ENCODE assay signal across 8 cellular contexts in the genomic region with DNA sequence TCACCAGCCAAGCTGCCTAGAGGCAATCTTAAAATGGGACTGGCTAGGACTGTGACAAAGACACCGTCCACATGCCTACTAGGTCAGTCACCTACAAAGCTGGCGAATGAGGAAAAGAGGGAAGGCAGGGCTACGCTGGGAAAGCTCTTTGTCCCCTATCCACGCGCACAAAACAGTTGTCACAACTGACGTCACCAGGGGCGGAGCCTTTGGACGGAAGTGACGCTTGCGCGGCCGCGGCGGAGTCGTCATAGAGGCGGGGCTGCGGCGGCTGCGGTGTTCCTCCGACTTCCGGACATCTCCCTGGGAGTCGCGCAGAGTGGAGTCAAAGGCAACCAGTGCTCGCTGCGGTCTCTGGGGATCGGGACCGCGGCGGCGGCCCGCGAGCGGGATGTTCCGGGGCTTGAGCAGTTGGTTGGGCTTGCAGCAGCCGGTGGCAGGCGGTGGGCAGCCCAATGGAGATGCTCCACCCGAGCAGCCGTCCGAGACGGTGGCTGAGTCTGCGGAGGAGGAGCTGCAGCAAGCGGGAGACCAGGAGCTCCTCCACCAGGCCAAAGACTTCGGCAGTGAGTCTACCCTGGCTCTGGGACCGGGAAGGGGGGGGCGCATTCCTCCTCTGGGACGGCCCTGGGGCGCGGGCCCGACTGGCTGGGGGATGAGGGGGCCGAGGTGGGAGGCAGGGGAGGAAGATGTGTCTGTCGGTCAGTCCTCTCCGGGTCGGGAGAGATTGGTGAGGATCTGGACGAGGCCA. TPM values are rescaled to one million over a fixed set of nuclear protein-coding genes. Genes with fewer than 3 reads are reported as not detected.
DNase-seq lines count a peak whose midpoint lies in the region; ATAC-seq and TF ChIP-seq lines count a peak whose summit lies in the region.

A gene with protein sequence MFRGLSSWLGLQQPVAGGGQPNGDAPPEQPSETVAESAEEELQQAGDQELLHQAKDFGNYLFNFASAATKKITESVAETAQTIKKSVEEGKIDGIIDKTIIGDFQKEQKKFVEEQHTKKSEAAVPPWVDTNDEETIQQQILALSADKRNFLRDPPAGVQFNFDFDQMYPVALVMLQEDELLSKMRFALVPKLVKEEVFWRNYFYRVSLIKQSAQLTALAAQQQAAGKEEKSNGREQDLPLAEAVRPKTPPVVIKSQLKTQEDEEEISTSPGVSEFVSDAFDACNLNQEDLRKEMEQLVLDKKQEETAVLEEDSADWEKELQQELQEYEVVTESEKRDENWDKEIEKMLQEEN (plus strand): TSS at position 279 of the 751 bp plus-strand sequence. CDS start 113 bp downstream, at position 392.

- H3K36me3 ChIP-seq in heart right ventricle (peaks cover 0 to 7% (median 0%) of the 10 kb centered on the region in 9 donors), upper lobe of left lung (peaks cover 0 to 6% (median 0%) of the 10 kb centered on the region in 4 donors)

- H3K4me3 ChIP-seq in heart right ventricle, result peak within 1 kb of the TSS; percentile 38 to 84 (median 73)
- peak within 1 kb of the TSS; percentile 45 to 70 (median 66) for H3K4me3 ChIP-seq in upper lobe of left lung

- in situ Hi-C loops in GM13976 (cut with MboI; ENCODE audit: low sequenced_read_pairs, unreplicated experiment), result no loop called here

- H3K27me3 ChIP-seq in heart right ventricle, result peaks cover 0 to 12% (median 0%) of the 10 kb centered on the region in 7 donors
- H3K27me3 ChIP-seq in upper lobe of left lung, result no peaks in the 10 kb centered on the region

- H3K4me1 ChIP-seq in heart right ventricle (peaks cover 0 to 32% (median 5%) of the 10 kb centered on the region in 9 donors), upper lobe of left lung (peaks cover 5 to 34% (median 13%) of the 10 kb centered on the region in 4 donors)

- WGBS in heart right ventricle, 2 donors, result 0% methylated on average over 42 to 54 of the region's 54 CpGs
- WGBS in upper lobe of left lung, 2 donors, result 0 to 2% methylated on average over 1 to 27 of the region's 54 CpGs

- TF ChIP-seq POLR2A in upper lobe of left lung (IDR thresholded peaks at IDR 0.05), result peak; percentile 77 to 96 (median 91)

- H3K9me3 ChIP-seq in heart right ventricle (no peaks in the 10 kb centered on the region), upper lobe of left lung (no peaks in the 10 kb centered on the region)

- H3K27ac ChIP-seq in heart right ventricle (peak within 1 kb of the TSS; percentile 66 to 97 (median 94)), upper lobe of left lung (peak within 1 kb of the TSS; percentile 92 to 99 (median 94))

- DNase-seq in GM13976 (ENCODE audit: low spot score), result peak; percentile 86
- peak; percentile 90 for DNase-seq in NCI-H146 treated with DMSO at 0.1 percent for 48 hours (lab: John Stamatoyannopoulos, UW; ENCODE audit: unreplicated experiment)
- peak; percentile 88 for DNase-seq in amniotic epithelial cell (ENCODE audit: low read depth)
- DNase-seq in heart right ventricle, result peak; percentile 92 to 93
- peak; percentile 92 to 100 (median 97) for DNase-seq in posterior cingulate gyrus
- peak; percentile 96 to 97 for DNase-seq in upper lobe of left lung

- intact Hi-C loops in T-helper 1 cell treated with Interleukin-12 subunit alpha and Interleukin-12 subunit beta and Interleukin-4 antibody, amounts not matched to agents 30 ng/mL and 1 ng/mL, for 36 hours (cut with micrococcal nuclease), result loop anchor here (1.0 to 5.0 kb wide), 10 partner anchors 67 to 1847 kb away; a partner anchor contains a TSS
- intact Hi-C loops in heart right ventricle (cut with DNase I), result loop anchor here in 3 of 10 donors (5.0 to 10.0 kb wide), 2 partner anchors 68 to 145 kb away; a partner anchor contains a TSS
- intact Hi-C loops in posterior cingulate gyrus (cut with DNase I), result loop anchor here (1.0 kb wide), 1 partner anchor 67 kb away; a partner anchor contains a TSS

- peak in 3 of 4 donors; percentile 59 to 91 (median 81) for TF ChIP-seq EP300 in upper lobe of left lung (IDR thresholded peaks at IDR 0.05)

- ATAC-seq in HG02870 (IDR thresholded peaks at IDR 0.05; ENCODE audit: unreplicated experiment) (peak; percentile 99), heart right ventricle (peak; percentile 98 to 99 (median 99)), upper lobe of left lung (ENCODE audit: low FRiP score in 2 of 2) (peak; percentile 98 to 99)

- no peak for TF ChIP-seq CTCF in GM13976 (IDR thresholded peaks at IDR 0.05; ENCODE audit: borderline replicate concordance, control extremely low read depth, extremely low read depth, insufficient read depth, missing control alignments)
- no peak for TF ChIP-seq CTCF in heart right ventricle (IDR thresholded peaks at IDR 0.05)
- peak in 1 of 6 experiments; percentile 20 for TF ChIP-seq CTCF in upper lobe of left lung (IDR thresholded peaks at IDR 0.05)

RNA-seq across cellular contexts. Expression of the gene that starts here (rescaled TPM):
- 16.2 and 17.5 TPM in 2 replicates for total RNA-seq in T-helper 1 cell treated with Interleukin-12 subunit alpha and Interleukin-12 subunit beta and Interleukin-4 antibody, amounts not matched to agents 30 ng/mL and 1 ng/mL, for 36 hours
- total RNA-seq in heart right ventricle (10 to 100 TPM; 14.6 to 25.4 (median 17.5) TPM), upper lobe of left lung (10 to 100 TPM; 12.6 to 41.2 (median 22.6) TPM)
- 10 to 100 TPM in 1 of 2 donors, 1 to 10 TPM in 1; 9.7 to 10.9 TPM for polyA plus RNA-seq in heart right ventricle

Comparison
In these comparisons a context has a peak if more than half of its experiments do, and no peak if none do; other contexts are left out.
1. Peak in every context shown above with its lines: DNase-seq, ATAC-seq, H3K4me3 ChIP-seq and H3K27ac ChIP-seq.